Comparison of ENCODE assay signal across 8 cellular contexts in the genomic region with DNA sequence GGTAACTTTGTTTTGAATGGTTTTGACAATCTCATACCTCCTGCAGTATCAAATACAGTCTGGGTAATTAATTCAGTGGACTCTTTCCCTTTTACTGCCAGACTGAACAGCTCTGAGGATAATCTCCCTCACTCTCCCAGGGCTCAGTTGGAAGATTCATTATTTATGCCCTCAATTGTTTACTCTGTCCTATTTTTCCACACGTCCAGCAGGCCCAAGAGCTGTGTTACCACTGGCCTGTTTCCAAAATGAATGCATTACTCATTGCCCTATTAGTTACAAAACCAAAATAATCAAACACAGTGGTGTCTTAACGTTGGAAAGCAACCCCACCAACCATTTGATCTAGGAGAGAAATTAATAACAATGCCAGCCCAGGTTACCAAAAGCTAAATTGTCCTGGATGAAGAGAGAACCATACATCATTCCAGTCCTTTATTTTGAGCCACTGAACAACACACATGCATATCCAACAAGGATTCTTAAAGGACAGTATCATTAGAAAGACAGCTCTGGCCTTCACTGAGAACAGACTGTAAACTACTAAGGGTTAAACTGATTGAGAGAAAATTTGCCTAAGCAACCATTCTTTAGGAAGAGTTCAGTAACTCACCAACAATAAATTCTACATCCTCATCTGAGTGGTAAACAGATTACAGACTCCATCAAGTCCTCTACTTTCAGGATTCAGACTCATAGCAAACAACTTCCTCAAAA. TPM values are rescaled to one million over a fixed set of nuclear protein-coding genes. Genes with fewer than 3 reads are reported as not detected.
A peak's percentile ranks its signal among the peaks of the same experiment; 100 is the strongest.
DNase-seq lines count a peak whose midpoint lies in the region; ATAC-seq and FAIRE-seq lines count a peak whose summit lies in the region.

No MANE protein-coding gene starts in this region.

- DNase-seq in DMS53 (lab: John Stamatoyannopoulos, UW): peak; percentile 26
- no peak for DNase-seq in DMS53 treated with DMSO at 0.1 percent for 48 hours (lab: John Stamatoyannopoulos, UW; ENCODE audit: unreplicated experiment)
- peak; percentile 79 for DNase-seq in NCI-H460 (ENCODE audit: extremely low read depth, low read depth)
- peak; percentile 57 for DNase-seq in cerebellar cortex (ENCODE audit: low spot score)
- DNase-seq in medulla oblongata (ENCODE audit: extremely low spot score): peak; percentile 60
- peak; percentile 43 for DNase-seq in urothelium cell line (ENCODE audit: low spot score)
- DNase-seq in NCI-H187 treated with DMSO at 0.1 percent for 48 hours (lab: John Stamatoyannopoulos, UW): no peak

- no peak for FAIRE-seq in urothelium cell line (lab: Jason Lieb, UNC)

- no peak for ATAC-seq in GM18858 (IDR thresholded peaks at IDR 0.05; ENCODE audit: unreplicated experiment)

RNA-seq across cellular contexts. Expression of a gene that starts 34.5 kb away (rescaled TPM):
- total RNA-seq in NCI-H460 (2014; rRNA removed; shearing (Covaris generic)): 8.1 and 9.4 TPM in 2 replicates
- 2.8 and 3.5 TPM in 2 replicates for polyA plus RNA-seq in NCI-H460 (2014; cell fraction: nucleus; rRNA removed)

RNA-seq across cellular contexts. Expression of a gene that starts 46.7 kb away (rescaled TPM):
- 30.9 and 43.6 TPM in 2 replicates for total RNA-seq in NCI-H460 (2014; rRNA removed; shearing (Covaris generic))
- 58.3 and 59.4 TPM in 2 replicates for polyA plus RNA-seq in NCI-H460 (2014; cell fraction: nucleus; rRNA removed)

Comparison
In these comparisons a context has a peak if more than half of its experiments do, and no peak if none do; other contexts are left out.
1. DNase-seq: peak in DMS53 (single experiment), NCI-H460 (single experiment), cerebellar cortex (single experiment), medulla oblongata (single experiment) and urothelium cell line (single experiment); none in DMS53 treated with DMSO at 0.1 percent for 48 hours (single experiment) and NCI-H187 treated with DMSO at 0.1 percent for 48 hours (single experiment).